21 cellular contexts compared by ENCODE assay signal in the genomic region with DNA sequence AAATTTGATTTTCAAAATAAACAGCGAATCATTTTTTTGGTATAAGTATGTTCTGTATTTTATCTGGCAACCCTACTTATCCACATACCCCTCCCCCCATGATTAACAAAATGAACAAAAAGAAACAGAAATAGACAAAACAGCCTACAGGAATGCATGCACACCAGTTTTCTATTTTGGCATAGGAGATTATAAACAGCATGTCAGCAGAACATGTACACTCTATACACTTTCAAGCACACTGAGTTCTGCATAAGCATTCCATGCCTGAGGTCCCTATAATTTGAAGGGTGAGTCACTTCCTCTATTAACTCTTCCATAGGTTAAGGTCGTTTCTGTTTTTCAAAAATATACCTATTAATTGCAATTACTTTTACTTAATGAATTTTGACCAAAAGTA. TPM values are rescaled to one million over a fixed set of nuclear protein-coding genes. Genes with fewer than 3 reads are reported as not detected.
DNase-seq lines count a peak whose midpoint lies in the region; ATAC-seq, FAIRE-seq and TF ChIP-seq lines count a peak whose summit lies in the region.
"Had no signal": no experiment of that assay in that cellular context is flagged by ENCODE, and none has a peak within 500 bp of the region (broad histone marks: within the 10 kb centered on the region; RNA-seq: fewer than 3 reads in every experiment).

No MANE protein-coding gene starts in this region.

- no peaks in the 10 kb centered on the region for H3K79me2 ChIP-seq in mammary epithelial cell (ENCODE audit: insufficient read depth, low read length)
- H3K79me2 ChIP-seq in keratinocyte (ENCODE audit: control insufficient read depth, insufficient read depth, low read length), result no peaks in the 10 kb centered on the region

- no peak overlapping the region for H3K4me2 ChIP-seq in mammary epithelial cell (ENCODE audit: insufficient read depth, low read depth, low read length)
- H3K4me2 ChIP-seq in keratinocyte (ENCODE audit: control insufficient read depth, extremely low read depth, insufficient read depth, low read depth, low read length), result peak overlapping the region; percentile 36

- WGBS in mammary epithelial cell (ENCODE audit: low coverage, missing lambda C conversion rate), result 20% methylated on average over 2 of the region's 2 CpGs

- peaks cover 9% of the 10 kb centered on the region for H3K4me1 ChIP-seq in mammary epithelial cell (ENCODE audit: insufficient read depth, low read length)
- H3K4me1 ChIP-seq in keratinocyte (ENCODE audit: control insufficient read depth, extremely low read depth, insufficient read depth, low read length), result peaks cover 12% of the 10 kb centered on the region
- H3K4me1 ChIP-seq: body of pancreas, vagina had no signal

- no peaks in the 10 kb centered on the region for H3K9me3 ChIP-seq in mammary epithelial cell (replicated peaks; ENCODE audit: insufficient read depth, low read length)
- H3K9me3 ChIP-seq in keratinocyte (ENCODE audit: control insufficient read depth, low read depth, low read length), result no peaks in the 10 kb centered on the region
- H3K9me3 ChIP-seq: body of pancreas, gastroesophageal sphincter, vagina had no signal

- H3K36me3 ChIP-seq in mammary epithelial cell (ENCODE audit: insufficient read depth, low read length) (no peaks in the 10 kb centered on the region), keratinocyte (ENCODE audit: control insufficient read depth in 2 of 2, extremely low read depth in 1 of 2, insufficient read depth in 2 of 2, low read length in 2 of 2) (no peaks in the 10 kb centered on the region)
- H3K36me3 ChIP-seq: gastroesophageal sphincter, vagina had no signal

- TF ChIP-seq CTCF in mammary epithelial cell (conservative IDR thresholded peaks at IDR 0.05 in 1 of 2, IDR thresholded peaks at IDR 0.05 in 1 of 2; ENCODE audit: extremely low read depth in 1 of 2, insufficient read depth in 1 of 2, low read depth in 1 of 2, low read length in 2 of 2), result no peak
- TF ChIP-seq CTCF in keratinocyte (optimal IDR thresholded peaks at IDR 0.05 in 1 of 3, IDR thresholded peaks at IDR 0.05 in 1 of 3, conservative IDR thresholded peaks at IDR 0.05 in 1 of 3; ENCODE audit: extremely low read depth in 1 of 3, insufficient read depth in 2 of 3, low read length in 3 of 3), result no peak
- no peak for TF ChIP-seq CTCF in omental fat pad (IDR thresholded peaks at IDR 0.05)

- no peak overlapping the region for H3K4me3 ChIP-seq in mammary epithelial cell (replicated peaks in 1 of 3; ENCODE audit: insufficient read depth in 1 of 3, low read depth in 2 of 3, low read length in 3 of 3)
- no peak overlapping the region for H3K4me3 ChIP-seq in keratinocyte (ENCODE audit: control insufficient read depth in 2 of 3, extremely low read depth in 1 of 3, insufficient read depth in 2 of 3, low read depth in 1 of 3, low read length in 3 of 3)
- H3K4me3 ChIP-seq: body of pancreas, gastroesophageal sphincter, skin epidermis, vagina had no signal

- DNase-seq in Daoy (ENCODE audit: low read depth) (peak; percentile 7), OCI-M1 (lab: John Stamatoyannopoulos, UW) (peak; percentile 3), mammary epithelial cell (peak; percentile 7), keratinocyte (ENCODE audit: low read depth, low spot score) (no peak), ureter (ENCODE audit: low spot score) (no peak), omental fat pad (ENCODE audit: low spot score) (no peak)
- DNase-seq: ACHN; body of pancreas; C1 segment of cervical spinal cord; H9; left cardiac atrium; NCI-H1092 treated with DMSO at 0.1 percent for 48 hours; NCI-H524; posterior cingulate gyrus; stimulated activated CD4-positive, alpha-beta T cell treated with anti-CD3 and anti-CD28 coated beads, Interleukin-4, amount 100 ng/mL, for 24 hours had no signal

- H3K27me3 ChIP-seq in mammary epithelial cell (ENCODE audit: insufficient read depth, low read length) (no peaks in the 10 kb centered on the region), keratinocyte (ENCODE audit: control insufficient read depth, extremely low read depth, insufficient read depth, low read length) (no peaks in the 10 kb centered on the region)
- H3K27me3 ChIP-seq: body of pancreas, gastroesophageal sphincter, vagina had no signal

- dilution Hi-C loops in mammary epithelial cell (cut with HindIII; ENCODE audit: low sequenced_read_pairs) (no loop called here), keratinocyte (cut with MboI; ENCODE audit: extremely low pct_ligation_motif_present, low sequenced_read_pairs) (no loop called here)

- CTCF ChIA-PET in mammary epithelial cell (lab: Charles Lee; ENCODE audit: low non-redundant PET), result no interaction called here

- in situ Hi-C loops in mammary epithelial cell (cut with MboI; ENCODE audit: low sequenced_read_pairs in 2 of 2), result no loop called here

- H3K27ac ChIP-seq in mammary epithelial cell (ENCODE audit: insufficient read depth, low read depth, low read length) (no peak overlapping the region), keratinocyte (ENCODE audit: control insufficient read depth, insufficient read depth, low read length) (no peak overlapping the region)
- H3K27ac ChIP-seq: body of pancreas, gastroesophageal sphincter, skin epidermis, vagina had no signal

- no peak for FAIRE-seq in keratinocyte (lab: Jason Lieb, UNC)

- H4K20me1 ChIP-seq in mammary epithelial cell (ENCODE audit: insufficient read depth, low read length), result no peaks in the 10 kb centered on the region
- H4K20me1 ChIP-seq in keratinocyte (ENCODE audit: control insufficient read depth, extremely low read depth, insufficient read depth, low read length), result no peaks in the 10 kb centered on the region

- no peak for ATAC-seq in GM19328 (IDR thresholded peaks at IDR 0.05; ENCODE audit: unreplicated experiment)
- no peak for ATAC-seq in GM21360 (IDR thresholded peaks at IDR 0.05; ENCODE audit: unreplicated experiment)
- ATAC-seq in omental fat pad (ENCODE audit: low FRiP score), result no peak
- ATAC-seq: body of pancreas; gastroesophageal sphincter; left cardiac atrium; natural killer cell treated with Interleukin-12 subunit alpha and Interleukin-12 subunit beta and Interleukin-15 and Interleukin-18, amount 100 ng/mL, for 72 hours had no signal

- no TSS peak for BruUV-seq in mammary epithelial cell (replicated peaks; lab: Mats Ljungman, UMichigan)

- no peak overlapping the region for H2AFZ ChIP-seq in mammary epithelial cell (ENCODE audit: low read depth, low read length)
- no peak overlapping the region for H2AFZ ChIP-seq in keratinocyte (ENCODE audit: control insufficient read depth, low read length)

- no peaks in the 10 kb centered on the region for H3K9me1 ChIP-seq in keratinocyte (ENCODE audit: control insufficient read depth, extremely low read depth, insufficient read depth, low read length)

- intact Hi-C loops in mammary epithelial cell (cut with micrococcal nuclease), result no loop called here

- H3K9ac ChIP-seq in mammary epithelial cell (ENCODE audit: insufficient read depth, low read length) (no peak overlapping the region), keratinocyte (ENCODE audit: control insufficient read depth, extremely low read depth, insufficient read depth, low read length) (no peak overlapping the region)

RNA-seq across cellular contexts. Expression of gene ZNF280C, which starts 28.0 kb away (rescaled TPM):
- total RNA-seq in Daoy (2014; rRNA removed; shearing (Covaris generic)), result 3.8 and 5.3 TPM in 2 replicates
- 1 to 10 TPM; 4.8 to 5.1 TPM for total RNA-seq in mammary epithelial cell
- polyA plus RNA-seq in mammary epithelial cell, result 2.9 TPM
- 5.1 TPM for polyA minus RNA-seq in mammary epithelial cell
- polyA plus RNA-seq in keratinocyte, result 3.2 to 4.7 TPM (median 3.9 TPM) in 3 replicates
- polyA plus RNA-seq in keratinocyte (2011; ENCODE audit: low read depth), result 1.0 TPM
- 1.5 and 2.9 TPM in 2 replicates for polyA plus RNA-seq in keratinocyte (2011; cell fraction: cytosol; rRNA removed)
- polyA plus RNA-seq in keratinocyte (2011; cell fraction: nucleus; rRNA removed), result 4.7 and 5.7 TPM in 2 replicates
- 0.95 and 1.7 TPM in 2 replicates for polyA plus RNA-seq in keratinocyte (2012; ENCODE audit: low replicate concordance)
- 3.3 to 6.3 TPM (median 4.0 TPM) in 3 replicates for polyA minus RNA-seq in keratinocyte
- polyA minus RNA-seq in keratinocyte (2011; cell fraction: cytosol; rRNA and poly(A)+ RNA removed), result 4.2 TPM
- 3.1 and 6.1 TPM in 2 replicates for polyA minus RNA-seq in keratinocyte (2011; cell fraction: nucleus; rRNA and poly(A)+ RNA removed)
- 8.3 TPM for total RNA-seq in ureter
- 1 to 10 TPM; 3.3 to 4.9 (median 4.2) TPM for total RNA-seq in omental fat pad

RNA-seq across cellular contexts. Expression of gene SLC25A14, which starts 43.0 kb away (rescaled TPM):
- 14.1 and 24.4 TPM in 2 replicates for total RNA-seq in Daoy (2014; rRNA removed; shearing (Covaris generic))
- total RNA-seq in mammary epithelial cell (10 to 100 TPM in 1 of 2 donors, 1 to 10 TPM in 1; 8.8 to 12.4 TPM), ureter (13.6 TPM), omental fat pad (10 to 100 TPM in 1 of 4 donors, 1 to 10 TPM in 3; 6.7 to 10.0 (median 8.6) TPM)
- polyA plus RNA-seq in mammary epithelial cell (6.6 TPM), keratinocyte (9.7 to 19.4 TPM (median 13.6 TPM) in 3 replicates)
- polyA minus RNA-seq in mammary epithelial cell (3.9 TPM), keratinocyte (2.7 to 6.9 TPM (median 5.7 TPM) in 3 replicates)
- 9.4 TPM for polyA plus RNA-seq in keratinocyte (2011; ENCODE audit: low read depth)
- 5.6 and 8.4 TPM in 2 replicates for polyA plus RNA-seq in keratinocyte (2011; cell fraction: cytosol; rRNA removed)
- 23.2 and 34.4 TPM in 2 replicates for polyA plus RNA-seq in keratinocyte (2011; cell fraction: nucleus; rRNA removed)
- polyA plus RNA-seq in keratinocyte (2012; ENCODE audit: low replicate concordance), result 8.7 and 8.8 TPM in 2 replicates
- 5.8 TPM for polyA minus RNA-seq in keratinocyte (2011; cell fraction: cytosol; rRNA and poly(A)+ RNA removed)
- polyA minus RNA-seq in keratinocyte (2011; cell fraction: nucleus; rRNA and poly(A)+ RNA removed), result 6.2 and 12.3 TPM in 2 replicates

Comparison
In these comparisons a context has a peak if more than half of its experiments do, and no peak if none do; other contexts are left out.
1. DNase-seq: peak in Daoy (single experiment), OCI-M1 (single experiment) and mammary epithelial cell (single experiment); none in keratinocyte (single experiment), ureter (single experiment) and omental fat pad (single experiment).